ENCODE assay signal across 15 cellular contexts in the genomic region with DNA sequence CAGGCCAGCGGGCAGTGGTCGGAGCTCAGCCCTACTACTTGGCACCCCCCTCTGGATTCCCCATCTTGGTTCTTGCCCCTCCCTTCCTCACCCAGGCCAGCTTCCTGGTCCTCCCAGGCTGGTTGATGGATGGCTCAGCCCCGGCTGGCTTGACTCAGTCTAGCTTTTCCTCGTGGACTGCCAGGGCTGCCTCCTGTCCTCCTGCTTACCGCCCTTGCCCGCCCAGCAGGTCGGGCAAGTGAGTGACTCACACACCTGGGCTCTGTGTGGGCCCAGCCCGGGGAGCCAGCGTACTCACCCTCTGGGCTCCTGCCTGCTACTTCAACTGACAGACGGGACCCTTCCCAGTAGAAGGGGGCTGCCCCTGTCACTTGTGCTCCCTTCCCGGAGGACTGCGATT. TPM values are rescaled to one million over a fixed set of nuclear protein-coding genes. Genes with fewer than 3 reads are reported as not detected.
DNase-seq lines count a peak whose midpoint lies in the region; ATAC-seq and TF ChIP-seq lines count a peak whose summit lies in the region.
"Had no signal": no experiment of that assay in that cellular context is flagged by ENCODE, and none has a peak within 500 bp of the region (broad histone marks: within the 10 kb centered on the region; RNA-seq: fewer than 3 reads in every experiment).

No MANE protein-coding gene starts in this region.

- H3K9ac ChIP-seq in mammary epithelial cell (ENCODE audit: insufficient read depth, low read length): no peak overlapping the region

- peak; percentile 55; the same call in 1 of the 2 replicates for TF ChIP-seq EP300 in Ishikawa (IDR thresholded peaks at IDR 0.05; ENCODE audit: borderline replicate concordance)

- no peaks in the 10 kb centered on the region for H3K27me3 ChIP-seq in mammary epithelial cell (ENCODE audit: insufficient read depth, low read length)
- H3K27me3 ChIP-seq in lower lobe of right lung (ENCODE audit: low read depth): peaks cover 6% of the 10 kb centered on the region
- no peaks in the 10 kb centered on the region for H3K27me3 ChIP-seq in upper lobe of right lung
- H3K27me3 ChIP-seq: adrenal gland had no signal

- peaks cover 12% of the 10 kb centered on the region for H3K4me1 ChIP-seq in mammary epithelial cell (ENCODE audit: insufficient read depth, low read length)
- peaks cover 7% of the 10 kb centered on the region for H3K4me1 ChIP-seq in lower lobe of right lung
- peaks cover 5% of the 10 kb centered on the region for H3K4me1 ChIP-seq in upper lobe of right lung
- H3K4me1 ChIP-seq: adrenal gland had no signal

- no peak overlapping the region for H3K27ac ChIP-seq in mammary epithelial cell (ENCODE audit: insufficient read depth, low read depth, low read length)
- H3K27ac ChIP-seq in lower lobe of right lung: no peak overlapping the region
- H3K27ac ChIP-seq in upper lobe of right lung: no peak overlapping the region
- H3K27ac ChIP-seq: adrenal gland had no signal

- 29% methylated on average over 10 of the region's 12 CpGs for WGBS in mammary epithelial cell (ENCODE audit: low coverage, missing lambda C conversion rate)

- dilution Hi-C loops in mammary epithelial cell (cut with HindIII; ENCODE audit: low sequenced_read_pairs): no loop called here

- H3K79me2 ChIP-seq in mammary epithelial cell (ENCODE audit: insufficient read depth, low read length): no peaks in the 10 kb centered on the region

- no peak for TF ChIP-seq CTCF in mammary epithelial cell (conservative IDR thresholded peaks at IDR 0.05 in 1 of 2, IDR thresholded peaks at IDR 0.05 in 1 of 2; ENCODE audit: extremely low read depth in 1 of 2, insufficient read depth in 1 of 2, low read depth in 1 of 2, low read length in 2 of 2)
- no peak for TF ChIP-seq CTCF in lower lobe of right lung (IDR thresholded peaks at IDR 0.05)
- no peak for TF ChIP-seq CTCF in upper lobe of right lung (IDR thresholded peaks at IDR 0.05)

- peak overlapping the region; percentile 66 for H2AFZ ChIP-seq in mammary epithelial cell (ENCODE audit: low read depth, low read length)

- peak overlapping the region; percentile 55 for H3K4me2 ChIP-seq in mammary epithelial cell (ENCODE audit: insufficient read depth, low read depth, low read length)

- no peak overlapping the region for H3K4me3 ChIP-seq in mammary epithelial cell (replicated peaks in 1 of 3; ENCODE audit: insufficient read depth in 1 of 3, low read depth in 2 of 3, low read length in 3 of 3)
- H3K4me3 ChIP-seq in lower lobe of right lung: no peak overlapping the region
- H3K4me3 ChIP-seq in upper lobe of right lung: no peak overlapping the region
- H3K4me3 ChIP-seq: adrenal gland had no signal

- DNase-seq in mammary epithelial cell (peak; percentile 90), lower lobe of right lung (peak; percentile 51), upper lobe of right lung (peak; percentile 67), DMS153 (lab: John Stamatoyannopoulos, UW) (no peak)
- DNase-seq in stimulated activated naive CD8-positive, alpha-beta T cell treated with anti-CD3 and anti-CD28 coated beads, Interleukin-15, Interleukin-2, amounts not matched to agents 100 U/mL and 50 U/mL, for 24 hours: no peak
- DNase-seq: activated T-cell treated with anti-CD3 and anti-CD28 coated beads, Interleukin-2, amount 50 U/mL, for 72 hours; Kasumi-1; NCI-H1694; NCI-H526; stimulated activated CD8-positive, alpha-beta memory T cell treated with anti-CD3 and anti-CD28 coated beads, Interleukin-4, amount 100 ng/mL, for 48 hours had no signal

- H3K9me3 ChIP-seq in mammary epithelial cell (replicated peaks; ENCODE audit: insufficient read depth, low read length) (no peaks in the 10 kb centered on the region), lower lobe of right lung (no peaks in the 10 kb centered on the region), upper lobe of right lung (no peaks in the 10 kb centered on the region)
- H3K9me3 ChIP-seq: adrenal gland had no signal

- TF ChIP-seq RAD21 in Ishikawa (IDR thresholded peaks at IDR 0.05; ENCODE audit: low read depth): no peak

- peak; percentile 45 to 71 for ATAC-seq in lower lobe of right lung
- ATAC-seq in upper lobe of right lung: peak; percentile 70
- ATAC-seq in stimulated activated naive CD8-positive, alpha-beta T cell treated with anti-CD3 and anti-CD28 coated beads, Interleukin-15, Interleukin-2, amounts not matched to agents 100 U/mL and 50 U/mL, for 24 hours: no peak
- ATAC-seq in GM18858 (IDR thresholded peaks at IDR 0.05; ENCODE audit: unreplicated experiment): no peak
- no peak for ATAC-seq in GM18907 (IDR thresholded peaks at IDR 0.05; ENCODE audit: unreplicated experiment)
- ATAC-seq: activated T-cell treated with anti-CD3 and anti-CD28 coated beads, Interleukin-2, amount 50 U/mL, for 72 hours; Right ventricle myocardium inferior had no signal

- intact Hi-C loops in mammary epithelial cell (cut with micrococcal nuclease): loop anchor here (5.0 kb wide), 1 partner anchor 67 kb away; no protein-coding TSS in a partner anchor
- intact Hi-C loops in lower lobe of right lung (cut with DNase I): no loop called here
- intact Hi-C loops in upper lobe of right lung (cut with DNase I): no loop called here

- no peaks in the 10 kb centered on the region for H4K20me1 ChIP-seq in mammary epithelial cell (ENCODE audit: insufficient read depth, low read length)

- in situ Hi-C loops in mammary epithelial cell (cut with MboI; ENCODE audit: low sequenced_read_pairs in 2 of 2): no loop called here

- CTCF ChIA-PET in mammary epithelial cell (lab: Charles Lee; ENCODE audit: low non-redundant PET): no interaction called here

- BruUV-seq in mammary epithelial cell (replicated peaks; lab: Mats Ljungman, UMichigan): no TSS peak

- H3K36me3 ChIP-seq in mammary epithelial cell (ENCODE audit: insufficient read depth, low read length) (no peaks in the 10 kb centered on the region), lower lobe of right lung (no peaks in the 10 kb centered on the region), upper lobe of right lung (no peaks in the 10 kb centered on the region)
- H3K36me3 ChIP-seq: adrenal gland had no signal

TF ChIP-seq in Ishikawa, 13 proteins besides CTCF, POLR2A, EP300 and RAD21:
- no peak for TF ChIP-seq CREB1 (IDR thresholded peaks at IDR 0.05; ENCODE audit: low read depth)
- TF ChIP-seq ZBTB7A (IDR thresholded peaks at IDR 0.05; ENCODE audit: low read depth): peak; percentile 73
- TF ChIP-seq, protein P1, sequence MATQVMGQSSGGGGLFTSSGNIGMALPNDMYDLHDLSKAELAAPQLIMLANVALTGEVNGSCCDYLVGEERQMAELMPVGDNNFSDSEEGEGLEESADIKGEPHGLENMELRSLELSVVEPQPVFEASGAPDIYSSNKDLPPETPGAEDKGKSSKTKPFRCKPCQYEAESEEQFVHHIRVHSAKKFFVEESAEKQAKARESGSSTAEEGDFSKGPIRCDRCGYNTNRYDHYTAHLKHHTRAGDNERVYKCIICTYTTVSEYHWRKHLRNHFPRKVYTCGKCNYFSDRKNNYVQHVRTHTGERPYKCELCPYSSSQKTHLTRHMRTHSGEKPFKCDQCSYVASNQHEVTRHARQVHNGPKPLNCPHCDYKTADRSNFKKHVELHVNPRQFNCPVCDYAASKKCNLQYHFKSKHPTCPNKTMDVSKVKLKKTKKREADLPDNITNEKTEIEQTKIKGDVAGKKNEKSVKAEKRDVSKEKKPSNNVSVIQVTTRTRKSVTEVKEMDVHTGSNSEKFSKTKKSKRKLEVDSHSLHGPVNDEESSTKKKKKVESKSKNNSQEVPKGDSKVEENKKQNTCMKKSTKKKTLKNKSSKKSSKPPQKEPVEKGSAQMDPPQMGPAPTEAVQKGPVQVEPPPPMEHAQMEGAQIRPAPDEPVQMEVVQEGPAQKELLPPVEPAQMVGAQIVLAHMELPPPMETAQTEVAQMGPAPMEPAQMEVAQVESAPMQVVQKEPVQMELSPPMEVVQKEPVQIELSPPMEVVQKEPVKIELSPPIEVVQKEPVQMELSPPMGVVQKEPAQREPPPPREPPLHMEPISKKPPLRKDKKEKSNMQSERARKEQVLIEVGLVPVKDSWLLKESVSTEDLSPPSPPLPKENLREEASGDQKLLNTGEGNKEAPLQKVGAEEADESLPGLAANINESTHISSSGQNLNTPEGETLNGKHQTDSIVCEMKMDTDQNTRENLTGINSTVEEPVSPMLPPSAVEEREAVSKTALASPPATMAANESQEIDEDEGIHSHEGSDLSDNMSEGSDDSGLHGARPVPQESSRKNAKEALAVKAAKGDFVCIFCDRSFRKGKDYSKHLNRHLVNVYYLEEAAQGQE (IDR thresholded peaks at IDR 0.05; ENCODE audit: low read depth): no peak
- no peak for TF ChIP-seq FOXM1 (IDR thresholded peaks at IDR 0.05; ENCODE audit: borderline replicate concordance, low read depth)
- 0 out of 2 replicates have a peak, but pooled peaks have one; percentile 46 for TF ChIP-seq YY1 (IDR thresholded peaks at IDR 0.05; ENCODE audit: low read depth)
- TF ChIP-seq, protein P2, sequence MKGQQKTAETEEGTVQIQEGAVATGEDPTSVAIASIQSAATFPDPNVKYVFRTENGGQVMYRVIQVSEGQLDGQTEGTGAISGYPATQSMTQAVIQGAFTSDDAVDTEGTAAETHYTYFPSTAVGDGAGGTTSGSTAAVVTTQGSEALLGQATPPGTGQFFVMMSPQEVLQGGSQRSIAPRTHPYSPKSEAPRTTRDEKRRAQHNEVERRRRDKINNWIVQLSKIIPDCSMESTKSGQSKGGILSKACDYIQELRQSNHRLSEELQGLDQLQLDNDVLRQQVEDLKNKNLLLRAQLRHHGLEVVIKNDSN (IDR thresholded peaks at IDR 0.05): no peak
- TF ChIP-seq EGR1 (IDR thresholded peaks at IDR 0.05): no peak
- TF ChIP-seq TEAD4 (IDR thresholded peaks at IDR 0.05): no peak
- TF ChIP-seq, protein P3, sequence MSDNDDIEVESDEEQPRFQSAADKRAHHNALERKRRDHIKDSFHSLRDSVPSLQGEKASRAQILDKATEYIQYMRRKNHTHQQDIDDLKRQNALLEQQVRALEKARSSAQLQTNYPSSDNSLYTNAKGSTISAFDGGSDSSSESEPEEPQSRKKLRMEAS (IDR thresholded peaks at IDR 0.05): peak; percentile 95
- no peak for TF ChIP-seq TAF1 (IDR thresholded peaks at IDR 0.05; ENCODE audit: low read depth)
- TF ChIP-seq NFIC (IDR thresholded peaks at IDR 0.05): peak; percentile 29; the same call in 1 of the 2 replicates
- no peak for TF ChIP-seq CEBPB (IDR thresholded peaks at IDR 0.05)
- peak; percentile 80 for TF ChIP-seq TCF12 (IDR thresholded peaks at IDR 0.05; ENCODE audit: low read depth)

RNA-seq across cellular contexts. Expression of a gene that starts 19.5 kb away (rescaled TPM):
- total RNA-seq in mammary epithelial cell (1 to 10 TPM; 3.4 to 5.3 TPM), lower lobe of right lung (57.9 TPM), upper lobe of right lung (34.1 TPM)
- polyA plus RNA-seq in mammary epithelial cell: 1.0 TPM
- polyA minus RNA-seq in mammary epithelial cell: 0.41 TPM
- total RNA-seq: activated T-cell treated with anti-CD3 and anti-CD28 coated beads, Interleukin-2, amount 50 U/mL, for 72 hours had no signal

Comparison
In these comparisons a context has a peak if more than half of its experiments do, and no peak if none do; other contexts are left out.
1. DNase-seq: peak in mammary epithelial cell (single experiment), lower lobe of right lung (single experiment) and upper lobe of right lung (single experiment); none in stimulated activated naive CD8-positive, alpha-beta T cell treated with anti-CD3 and anti-CD28 coated beads, Interleukin-15, Interleukin-2, amounts not matched to agents 100 U/mL and 50 U/mL, for 24 hours (single experiment) and DMS153 (single experiment).
2. ATAC-seq: peak in lower lobe of right lung (2 of 2) and upper lobe of right lung (single experiment); none in stimulated activated naive CD8-positive, alpha-beta T cell treated with anti-CD3 and anti-CD28 coated beads, Interleukin-15, Interleukin-2, amounts not matched to agents 100 U/mL and 50 U/mL, for 24 hours (single experiment), GM18858 (single experiment) and GM18907 (single experiment).